Comparison of ENCODE assay signal across 1 cellular context in the genomic region with DNA sequence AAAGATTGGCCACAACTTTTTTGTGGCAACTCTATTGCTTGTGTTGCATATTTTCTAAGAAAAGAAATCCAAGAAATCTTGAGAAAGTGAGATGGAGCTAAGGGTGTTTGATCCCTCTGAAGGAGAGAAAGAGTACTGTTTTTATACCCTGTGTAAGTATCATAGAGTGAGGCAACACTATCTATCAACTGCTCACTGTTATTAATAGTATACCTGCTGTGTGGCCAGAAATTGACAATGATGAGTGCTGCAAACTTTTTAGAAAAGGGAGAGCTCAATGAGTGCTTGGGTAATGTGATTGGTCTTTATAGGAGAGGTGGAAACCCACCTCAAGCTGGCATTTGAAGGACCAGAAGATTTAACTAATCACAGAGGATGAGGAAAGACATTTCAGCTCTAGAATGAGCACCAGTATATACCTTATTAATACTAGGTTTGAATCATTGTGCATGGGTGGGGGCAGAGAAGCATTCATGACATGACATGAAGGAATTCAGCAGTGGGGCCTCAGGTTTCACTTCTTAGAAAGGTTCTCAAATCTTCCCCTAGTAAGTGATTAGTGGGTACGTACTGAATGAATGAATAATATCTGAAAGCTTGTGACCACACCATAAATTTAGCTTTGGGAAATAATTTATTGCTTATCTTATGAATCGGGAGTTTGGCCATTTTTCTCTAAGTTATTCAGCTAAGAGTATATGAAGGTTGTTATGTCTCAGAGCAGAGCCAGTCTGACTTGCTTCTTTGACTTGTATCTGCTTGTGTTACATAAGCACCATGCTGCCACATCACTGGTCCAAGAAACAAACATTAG.
TF ChIP-seq lines count a peak whose summit lies in the region.

No MANE protein-coding gene starts in this region.

TF ChIP-seq in GM12878, 131 proteins besides CTCF, POLR2A, EP300 and RAD21 (continued from another document):
- TF ChIP-seq EED (IDR thresholded peaks at IDR 0.05; ENCODE audit: low read depth) (peak; percentile 38; the same call in 1 of the 2 replicates), MEF2A (IDR thresholded peaks at IDR 0.05; ENCODE audit: insufficient read depth, low read depth, low read length) (0 out of 2 replicates have a peak, but pooled peaks have one; percentile 16), RUNX3 (IDR thresholded peaks at IDR 0.05; ENCODE audit: low read length) (peak; percentile 84), NR2F1 (conservative IDR thresholded peaks at IDR 0.05) (0 out of 2 replicates have a peak, but pooled peaks have one; percentile 14), ZNF24 (IDR thresholded peaks at IDR 0.05) (peak; percentile 77; the same call in 1 of the 2 replicates), GABPA (IDR thresholded peaks at IDR 0.05; ENCODE audit: low read depth) (0 out of 2 replicates have a peak, but pooled peaks have one; percentile 23), MTA3 (IDR thresholded peaks at IDR 0.05; ENCODE audit: borderline replicate concordance, low read length) (peak; percentile 77; the same call in 1 of the 2 replicates), ETV6 (conservative IDR thresholded peaks at IDR 0.05 in 1 of 2, IDR thresholded peaks at IDR 0.05 in 1 of 2; ENCODE audit: borderline replicate concordance in 1 of 2, low read depth in 1 of 2) (peak in 1 of 2 experiments; percentile 22; a peak in 1 of 4 replicates), RFX5 (IDR thresholded peaks at IDR 0.05; ENCODE audit: low read depth, low read length) (no peak)
